8 cellular contexts compared by ENCODE assay signal in genomic region chr2:61906187-61906470, GRCh38. TPM values are rescaled to one million over a fixed set of nuclear protein-coding genes. Genes with fewer than 3 reads are reported as not detected.
A peak's percentile ranks its signal among the peaks of the same experiment; 100 is the strongest.
DNase-seq lines count a peak whose midpoint lies in the region; ATAC-seq and TF ChIP-seq lines count a peak whose summit lies in the region.

No MANE protein-coding gene starts in this region.

- H3K27me3 ChIP-seq in left lung: no peaks in the 10 kb centered on the region
- H3K27me3 ChIP-seq in upper lobe of left lung: no peaks in the 10 kb centered on the region

- H3K4me3 ChIP-seq in AG09309 (ENCODE audit: control insufficient read depth, low read depth, low read length) (peak overlapping the region; percentile 77), left lung (peak overlapping the region; percentile 54 to 59), upper lobe of left lung (peak overlapping the region; percentile 61 to 92 (median 88))

- POLR2A ChIA-PET in activated naive CD8-positive, alpha-beta T cell treated with anti-CD3 and anti-CD28 coated beads, Interleukin-2, amount 10 ng/mL, durations not matched to agents 7 days and 5 days (lab: Charles Lee): no interaction called here

- H3K27ac ChIP-seq in left lung (peak overlapping the region in 1 of 2 donors; percentile 48), upper lobe of left lung (peak overlapping the region; percentile 27 to 83 (median 81))

- H3K4me3 Mint-ChIP-seq in activated naive CD8-positive, alpha-beta T cell treated with anti-CD3 and anti-CD28 coated beads, Interleukin-2, amount 10 ng/mL, durations not matched to agents 7 days and 5 days: peak overlapping the region; percentile 98

- 0 to 3% methylated on average over 6 of the region's 6 CpGs for WGBS in upper lobe of left lung, 2 donors

- H3K4me1 Mint-ChIP-seq in activated naive CD8-positive, alpha-beta T cell treated with anti-CD3 and anti-CD28 coated beads, Interleukin-2, amount 10 ng/mL, durations not matched to agents 7 days and 5 days: peaks cover 14% of the 10 kb centered on the region

- intact Hi-C loops in left lung (cut with DNase I): no loop called here

- H3K27ac Mint-ChIP-seq in activated naive CD8-positive, alpha-beta T cell treated with anti-CD3 and anti-CD28 coated beads, Interleukin-2, amount 10 ng/mL, durations not matched to agents 7 days and 5 days: peak overlapping the region; percentile 85

- H3K36me3 ChIP-seq in left lung (no peaks in the 10 kb centered on the region), upper lobe of left lung (no peaks in the 10 kb centered on the region)

- TF ChIP-seq POLR2A in upper lobe of left lung (IDR thresholded peaks at IDR 0.05): no peak

- DNase-seq in AG09309 (ENCODE audit: low read depth): no peak
- DNase-seq in activated naive CD8-positive, alpha-beta T cell treated with anti-CD3 and anti-CD28 coated beads, Interleukin-2, amount 10 ng/mL, durations not matched to agents 7 days and 5 days: no peak
- DNase-seq in left lung: no peak
- no peak for DNase-seq in upper lobe of left lung
- no peak for DNase-seq in NCI-H510A treated with DMSO at 0.1 percent for 48 hours (lab: John Stamatoyannopoulos, UW)
- no peak for DNase-seq in AML-193 (lab: John Stamatoyannopoulos, UW)

- no peaks in the 10 kb centered on the region for H3K9me3 ChIP-seq in left lung
- H3K9me3 ChIP-seq in upper lobe of left lung: no peaks in the 10 kb centered on the region

- ATAC-seq in HG02678 (IDR thresholded peaks at IDR 0.05; ENCODE audit: unreplicated experiment) (peak; percentile 15), left lung (peak; percentile 29), upper lobe of left lung (ENCODE audit: low FRiP score in 2 of 2) (peak in 1 of 2 donors; percentile 28), HG03045 (IDR thresholded peaks at IDR 0.05; ENCODE audit: unreplicated experiment) (no peak)
- no peak for ATAC-seq in activated naive CD8-positive, alpha-beta T cell treated with anti-CD3 and anti-CD28 coated beads, Interleukin-2, amount 10 ng/mL, durations not matched to agents 7 days and 5 days (ENCODE audit: low read depth)

- H3K9me3 Mint-ChIP-seq in activated naive CD8-positive, alpha-beta T cell treated with anti-CD3 and anti-CD28 coated beads, Interleukin-2, amount 10 ng/mL, durations not matched to agents 7 days and 5 days: no peaks in the 10 kb centered on the region

- no peak for TF ChIP-seq EP300 in upper lobe of left lung (IDR thresholded peaks at IDR 0.05)

- H3K4me1 ChIP-seq in left lung: peaks cover 0 to 24% of the 10 kb centered on the region in 2 donors
- H3K4me1 ChIP-seq in upper lobe of left lung: peaks cover 9 to 36% (median 13%) of the 10 kb centered on the region in 4 donors

- H3K27me3 Mint-ChIP-seq in activated naive CD8-positive, alpha-beta T cell treated with anti-CD3 and anti-CD28 coated beads, Interleukin-2, amount 10 ng/mL, durations not matched to agents 7 days and 5 days: no peaks in the 10 kb centered on the region

- H3K36me3 Mint-ChIP-seq in activated naive CD8-positive, alpha-beta T cell treated with anti-CD3 and anti-CD28 coated beads, Interleukin-2, amount 10 ng/mL, durations not matched to agents 7 days and 5 days: no peaks in the 10 kb centered on the region

- TF ChIP-seq CTCF in AG09309 (IDR thresholded peaks at IDR 0.05; ENCODE audit: control insufficient read depth, insufficient read depth, low read depth, low read length, missing control alignments) (no peak), left lung (IDR thresholded peaks at IDR 0.05) (no peak), upper lobe of left lung (IDR thresholded peaks at IDR 0.05) (no peak)

RNA-seq across cellular contexts. Expression of gene COMMD1, which starts 0.7 kb away (rescaled TPM):
- 10 to 100 TPM; 21.5 to 23.9 TPM for total RNA-seq in activated naive CD8-positive, alpha-beta T cell treated with anti-CD3 and anti-CD28 coated beads, Interleukin-2, amount 10 ng/mL, durations not matched to agents 7 days and 5 days
- total RNA-seq in left lung (10 to 100 TPM; 34.1 to 35.9 TPM), upper lobe of left lung (10 to 100 TPM; 27.0 to 59.7 (median 35.6) TPM)

RNA-seq across cellular contexts. Expression of gene CCT4, which starts 17.7 kb away (rescaled TPM):
- 100 to 1,000 TPM; 117 to 127 TPM for total RNA-seq in activated naive CD8-positive, alpha-beta T cell treated with anti-CD3 and anti-CD28 coated beads, Interleukin-2, amount 10 ng/mL, durations not matched to agents 7 days and 5 days
- total RNA-seq in left lung: 100 to 1,000 TPM; 124 to 141 TPM
- 10 to 100 TPM; 27.0 to 92.7 (median 66.8) TPM for total RNA-seq in upper lobe of left lung

RNA-seq across cellular contexts. Expression of gene FAM161A, which starts 52.3 kb away (rescaled TPM):
- total RNA-seq in activated naive CD8-positive, alpha-beta T cell treated with anti-CD3 and anti-CD28 coated beads, Interleukin-2, amount 10 ng/mL, durations not matched to agents 7 days and 5 days: 1 to 10 TPM; 3.8 to 5.1 TPM
- total RNA-seq in left lung (1 to 10 TPM; 3.7 to 3.9 TPM), upper lobe of left lung (1 to 10 TPM; 1.7 to 7.2 (median 2.7) TPM)

Comparison
In these comparisons a context has a peak if more than half of its experiments do, and no peak if none do; other contexts are left out.
1. ATAC-seq: peak in HG02678 (single experiment) and left lung (single experiment); none in activated naive CD8-positive, alpha-beta T cell treated with anti-CD3 and anti-CD28 coated beads, Interleukin-2, amount 10 ng/mL, durations not matched to agents 7 days and 5 days (single experiment) and HG03045 (single experiment).
2. Peak in every context shown above with its lines, with median percentiles within 50 percentile points of each other: H3K4me3 ChIP-seq.